8 cellular contexts compared by ENCODE assay signal in the genomic region with DNA sequence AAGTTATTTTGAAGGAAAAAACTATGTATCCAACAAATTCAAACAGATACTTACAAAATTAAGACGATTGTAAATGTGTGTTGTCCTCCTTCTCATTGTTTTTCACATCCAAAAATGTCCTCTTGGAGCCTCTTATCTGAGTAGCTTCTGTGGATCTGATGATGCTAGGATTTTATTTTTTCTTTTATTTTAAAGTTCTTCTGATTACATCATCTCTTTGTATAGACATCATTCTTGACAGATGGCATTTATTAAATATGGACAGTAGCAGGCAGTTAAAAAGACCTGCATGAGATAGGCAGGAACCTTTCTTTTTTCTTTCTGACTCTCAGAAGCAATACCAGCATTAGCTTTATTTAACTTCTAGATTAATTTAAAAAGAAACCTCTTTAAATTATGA. TPM values are rescaled to one million over a fixed set of nuclear protein-coding genes. Genes with fewer than 3 reads are reported as not detected.
DNase-seq lines count a peak whose midpoint lies in the region; ATAC-seq and TF ChIP-seq lines count a peak whose summit lies in the region.

Gene RPA3, minus strand, starts transcription at position 147 of the 400 bp plus-strand sequence. CDS start 78,189 bp downstream, outside the sequence.

- DNase-seq in A172 (ENCODE audit: low spot score) (no peak), IMR-90 (no peak), lower lobe of right lung (no peak), GM19238 (ENCODE audit: insufficient read length, low spot score) (no peak), SIG-M5 (lab: John Stamatoyannopoulos, UW) (no peak)
- DNase-seq in effector CD4-positive, alpha-beta T cell = no peak

- no peak within 1 kb of the TSS for H2BK20ac ChIP-seq in IMR-90 (ENCODE audit: low read depth, low read length)

- no peak within 1 kb of the TSS for H3K56ac ChIP-seq in IMR-90 (ENCODE audit: extremely low read depth, insufficient read depth, low read length)

- no peaks in the 10 kb centered on the region for H3K27me3 Mint-ChIP-seq in brain

- H3K4me3 Mint-ChIP-seq in brain = peak within 1 kb of the TSS in 4 of 5 experiments; percentile 42 to 72 (median 57)

- H3K4me1 ChIP-seq in IMR-90 (ENCODE audit: control insufficient read depth, insufficient read depth, low read length) (no peaks in the 10 kb centered on the region), lower lobe of right lung (no peaks in the 10 kb centered on the region)

- H4K91ac ChIP-seq in IMR-90 (ENCODE audit: insufficient read depth, low read depth, low read length) = no peak within 1 kb of the TSS

- H3K9me3 ChIP-seq in IMR-90 (ENCODE audit: control insufficient read depth, insufficient read depth, low read length) (no peaks in the 10 kb centered on the region), lower lobe of right lung (no peaks in the 10 kb centered on the region)

- no peaks in the 10 kb centered on the region for H3K36me3 ChIP-seq in IMR-90 (ENCODE audit: control insufficient read depth, insufficient read depth, low read length)
- H3K36me3 ChIP-seq in lower lobe of right lung = peaks cover 4% of the 10 kb centered on the region

- H3K27me3 ChIP-seq in IMR-90 (ENCODE audit: control insufficient read depth, insufficient read depth, low read length) = no peaks in the 10 kb centered on the region
- H3K27me3 ChIP-seq in lower lobe of right lung (ENCODE audit: low read depth) = no peaks in the 10 kb centered on the region

- CTCF ChIA-PET in IMR-90 (lab: Yijun Ruan, JAX) = no interaction called here

- POLR2A ChIA-PET in IMR-90 (lab: Charles Lee; ENCODE audit: unreplicated experiment) = no interaction called here

- H3K4me1 Mint-ChIP-seq in brain = peaks cover 36% of the 10 kb centered on the region

- H2BK15ac ChIP-seq in IMR-90 (ENCODE audit: low read depth, low read length) = no peak within 1 kb of the TSS

- H3K18ac ChIP-seq in IMR-90 (ENCODE audit: low read depth, low read length) = no peak within 1 kb of the TSS

- in situ Hi-C loops in IMR-90 (cut with MboI; ENCODE audit: low sequenced_read_pairs) = no loop called here

- no peak within 1 kb of the TSS for H4K5ac ChIP-seq in IMR-90 (ENCODE audit: low read depth, low read length)

- no peaks in the 10 kb centered on the region for H3K79me1 ChIP-seq in IMR-90 (ENCODE audit: low read depth in 1 of 2, low read length in 2 of 2)

- dilution Hi-C loops in IMR-90 (cut with HindIII; ENCODE audit: low sequenced_read_pairs, unreplicated experiment) = no loop called here

- no peaks in the 10 kb centered on the region for H4K20me1 ChIP-seq in IMR-90 (ENCODE audit: insufficient read depth, low read length)

- peaks cover 11% of the 10 kb centered on the region for H3K36me3 Mint-ChIP-seq in brain

- intact Hi-C loops in IMR-90 (cut with micrococcal nuclease) (no loop called here), lower lobe of right lung (cut with DNase I) (no loop called here)

- no peak for TF ChIP-seq POLR2A in IMR-90 (IDR thresholded peaks at IDR 0.05; ENCODE audit: low read depth, low read length)

- peaks cover 0 to 7% (median 3%) of the 10 kb centered on the region in 5 experiments for H3K9me3 Mint-ChIP-seq in brain

- peak within 1 kb of the TSS; percentile 79 to 98 (median 95) for H3K27ac Mint-ChIP-seq in brain

- no peak within 1 kb of the TSS for H2AK5ac ChIP-seq in IMR-90 (ENCODE audit: low read depth, low read length)

- H3K4me3 ChIP-seq in IMR-90 (ENCODE audit: insufficient read depth, low read depth, low read length) (no peak within 1 kb of the TSS), lower lobe of right lung (no peak within 1 kb of the TSS)

- H2AFZ ChIP-seq in IMR-90 (replicated peaks; ENCODE audit: low read length, poor library complexity) = no peak within 1 kb of the TSS

- H3K9ac ChIP-seq in IMR-90 (ENCODE audit: low read depth, low read length) = no peak within 1 kb of the TSS

- H2AK9ac ChIP-seq in IMR-90 (replicated peaks; ENCODE audit: low read depth, low read length, poor library complexity) = no peak within 1 kb of the TSS

- no peaks in the 10 kb centered on the region for H3K9me1 ChIP-seq in IMR-90 (ENCODE audit: insufficient read depth, low read length)

- no peak within 1 kb of the TSS for H3K4me2 ChIP-seq in IMR-90 (ENCODE audit: low read depth, low read length)

- no CpG with 5 or more reads among the region's 1 CpG for WGBS in IMR-90 (ENCODE audit: extremely low coverage in 2 of 2, insufficient read length in 1 of 2), 2 experiments

- no peak within 1 kb of the TSS for H2BK120ac ChIP-seq in IMR-90 (ENCODE audit: low read depth, low read length)

- H3K23ac ChIP-seq in IMR-90 (ENCODE audit: low read depth, low read length) = no peak within 1 kb of the TSS

- no peak within 1 kb of the TSS for H3K4ac ChIP-seq in IMR-90 (ENCODE audit: low read depth, low read length)

- ATAC-seq in IMR-90 (ENCODE audit: low read depth) = no peak
- no peak for ATAC-seq in lower lobe of right lung
- no peak for ATAC-seq in HG03159 (IDR thresholded peaks at IDR 0.05; ENCODE audit: unreplicated experiment)

- no peak within 1 kb of the TSS for H3K14ac ChIP-seq in IMR-90 (replicated peaks; ENCODE audit: low read depth, low read length)

- BruUV-seq in IMR-90 (replicated peaks; lab: Mats Ljungman, UMichigan) = no TSS peak

- no peak for TF ChIP-seq CTCF in IMR-90 (conservative IDR thresholded peaks at IDR 0.05; ENCODE audit: low read depth, low read length)
- TF ChIP-seq CTCF in brain (conservative IDR thresholded peaks at IDR 0.05) = no peak
- no peak for TF ChIP-seq CTCF in lower lobe of right lung (IDR thresholded peaks at IDR 0.05)

- no peak within 1 kb of the TSS for H4K8ac ChIP-seq in IMR-90 (ENCODE audit: low read depth in 2 of 2, low read length in 2 of 2)

- TF ChIP-seq RAD21 in IMR-90 (IDR thresholded peaks at IDR 0.05; ENCODE audit: low read length) = no peak

- H2BK5ac ChIP-seq in IMR-90 (ENCODE audit: low read depth, low read length, poor library complexity, severe bottlenecking) = no peak within 1 kb of the TSS

- H3K27ac ChIP-seq in IMR-90 (ENCODE audit: insufficient read depth, low read length) (no peak within 1 kb of the TSS), lower lobe of right lung (no peak within 1 kb of the TSS)

TF ChIP-seq in IMR-90, 13 proteins besides CTCF, POLR2A, EP300 and RAD21:
- TF ChIP-seq, protein P1, sequence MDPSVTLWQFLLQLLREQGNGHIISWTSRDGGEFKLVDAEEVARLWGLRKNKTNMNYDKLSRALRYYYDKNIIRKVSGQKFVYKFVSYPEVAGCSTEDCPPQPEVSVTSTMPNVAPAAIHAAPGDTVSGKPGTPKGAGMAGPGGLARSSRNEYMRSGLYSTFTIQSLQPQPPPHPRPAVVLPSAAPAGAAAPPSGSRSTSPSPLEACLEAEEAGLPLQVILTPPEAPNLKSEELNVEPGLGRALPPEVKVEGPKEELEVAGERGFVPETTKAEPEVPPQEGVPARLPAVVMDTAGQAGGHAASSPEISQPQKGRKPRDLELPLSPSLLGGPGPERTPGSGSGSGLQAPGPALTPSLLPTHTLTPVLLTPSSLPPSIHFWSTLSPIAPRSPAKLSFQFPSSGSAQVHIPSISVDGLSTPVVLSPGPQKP (IDR thresholded peaks at IDR 0.05; ENCODE audit: borderline replicate concordance, low read depth, low read length) = no peak
- no peak for TF ChIP-seq MAFK (IDR thresholded peaks at IDR 0.05; ENCODE audit: low read depth, low read length)
- TF ChIP-seq RCOR1 (IDR thresholded peaks at IDR 0.05; ENCODE audit: insufficient replicate concordance, low read length) = no peak
- no peak for TF ChIP-seq MAZ (IDR thresholded peaks at IDR 0.05; ENCODE audit: borderline replicate concordance, low read depth, low read length)
- no peak for TF ChIP-seq CHD1 (IDR thresholded peaks at IDR 0.05; ENCODE audit: low read depth, low read length)
- TF ChIP-seq USF2 (IDR thresholded peaks at IDR 0.05; ENCODE audit: low read depth, low read length) = no peak
- no peak for TF ChIP-seq BHLHE40 (IDR thresholded peaks at IDR 0.05; ENCODE audit: low read depth, low read length)
- no peak for TF ChIP-seq SMC3 (IDR thresholded peaks at IDR 0.05; ENCODE audit: low read depth, low read length)
- no peak for TF ChIP-seq FOS (IDR thresholded peaks at IDR 0.05; ENCODE audit: low read depth, low read length)
- no peak for TF ChIP-seq RFX5 (IDR thresholded peaks at IDR 0.05; ENCODE audit: low read depth, low read length)

RNA-seq across cellular contexts. Expression of gene RPA3, which starts in this region (rescaled TPM):
- 89.1 and 98.9 TPM in 2 replicates for total RNA-seq in A172 (2014; rRNA removed; shearing (Covaris generic))
- 12.7 and 25.0 TPM in 2 replicates for total RNA-seq in IMR-90 (2012; rRNA removed)
- 20.0 and 21.1 TPM in 2 replicates for polyA plus RNA-seq in IMR-90 (2012; rRNA removed)
- polyA plus RNA-seq in IMR-90 (2012; cell fraction: cytosol; rRNA removed) = 3.1 and 5.8 TPM in 2 replicates
- 0.63 and 4.8 TPM in 2 replicates for polyA plus RNA-seq in IMR-90 (2012; cell fraction: nucleus; rRNA removed; ENCODE audit: low replicate concordance)
- 57.1 TPM for polyA plus RNA-seq in brain (ENCODE audit: insufficient read depth, low read depth, low replicate concordance)
- total RNA-seq in lower lobe of right lung = 27.4 TPM
